21 cellular contexts compared by ENCODE assay signal in the genomic region with DNA sequence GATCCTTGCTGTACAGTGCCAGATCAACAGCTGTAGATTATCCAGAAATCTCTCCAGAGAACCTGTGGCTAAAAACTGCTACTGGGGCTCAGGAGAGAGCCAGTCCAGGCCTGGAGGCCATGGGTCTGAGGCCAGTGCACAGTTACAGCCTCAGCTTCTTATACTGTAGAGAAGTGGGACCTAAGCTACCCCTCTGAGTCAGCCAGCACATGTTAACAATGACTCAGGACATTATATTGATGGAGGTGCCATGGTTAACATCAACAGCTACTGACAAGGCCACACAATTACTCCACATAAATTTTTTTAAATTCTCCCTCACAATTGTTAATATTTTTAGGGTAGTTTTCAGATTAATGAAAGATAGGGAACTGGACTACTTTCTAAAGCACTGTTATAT.
"Had no signal": no experiment of that assay in that cellular context is flagged by ENCODE, and none has a peak within 500 bp of the region (broad histone marks: within the 10 kb centered on the region; RNA-seq: fewer than 3 reads in every experiment).

No MANE protein-coding gene starts in this region.

- H3K27me3 Mint-ChIP-seq: dendritic cell treated with granulocyte-macrophage colony-stimulating factor and Interleukin-4, amounts not matched to agents 40 ng/mL and 50 ng/mL, for 4 days; stimulated activated naive CD8-positive, alpha-beta T cell treated with anti-CD3 and anti-CD28 coated beads, Interleukin-15, amount 100 ng/mL, for 72 hours had no signal

- DNase-seq: effector memory CD8-positive, alpha-beta T cell; glutamatergic neuron; immature natural killer cell; left cardiac atrium; naive thymus-derived CD8-positive, alpha-beta T cell; psoas muscle; retina; right lobe of liver; spleen; stimulated activated CD4-positive, alpha-beta T cell treated with anti-CD3 and anti-CD28 coated beads, Interleukin-15, amount 100 ng/mL, for 24 hours; stimulated activated CD4-positive, alpha-beta T cell treated with anti-CD3 and anti-CD28 coated beads, Interleukin-1b, Interleukin-23, amount 100 ng/mL, for 48 hours; stimulated activated CD4-positive, alpha-beta T cell treated with anti-CD3 and anti-CD28 coated beads, Interleukin-4, amount 100 ng/mL, for 24 hours; stimulated activated naive B cell treated with anti-CD40 and anti-IgM and Interleukin-4, amounts not matched to agents 10 μg/mL and 1 μg/mL and 100 μg/mL, for 72 hours; stimulated activated naive CD8-positive, alpha-beta T cell treated with anti-CD3 and anti-CD28 coated beads, Interleukin-15, amount 100 ng/mL, for 72 hours; testis had no signal

- H3K36me3 Mint-ChIP-seq: immature natural killer cell; stimulated activated naive B cell treated with anti-CD40 and anti-IgM and Interleukin-4, amounts not matched to agents 10 μg/mL and 1 μg/mL and 100 μg/mL, for 72 hours had no signal

- H3K4me1 Mint-ChIP-seq: immature natural killer cell; naive thymus-derived CD8-positive, alpha-beta T cell; stimulated activated naive B cell treated with anti-CD40 and anti-IgM and Interleukin-4, amounts not matched to agents 10 μg/mL and 1 μg/mL and 100 μg/mL, for 72 hours; stimulated activated naive CD8-positive, alpha-beta T cell treated with anti-CD3 and anti-CD28 coated beads, Interleukin-15, amount 100 ng/mL, for 72 hours had no signal

- H3K4me1 ChIP-seq: esophagus muscularis mucosa, gastroesophageal sphincter, psoas muscle, spleen, testis, tibial nerve had no signal

- H3K9me3 Mint-ChIP-seq: effector memory CD8-positive, alpha-beta T cell; immature natural killer cell had no signal

- ATAC-seq: effector memory CD8-positive, alpha-beta T cell; gastroesophageal sphincter; left cardiac atrium; naive thymus-derived CD8-positive, alpha-beta T cell; psoas muscle; right lobe of liver; stimulated activated naive B cell treated with anti-CD40 and anti-IgM and Interleukin-4, amounts not matched to agents 10 μg/mL and 1 μg/mL and 100 μg/mL, for 72 hours; stimulated activated naive CD8-positive, alpha-beta T cell treated with anti-CD3 and anti-CD28 coated beads, Interleukin-15, amount 100 ng/mL, for 72 hours had no signal

- H3K4me3 ChIP-seq: esophagus muscularis mucosa, gastroesophageal sphincter, psoas muscle, right lobe of liver, spleen, testis, tibial nerve had no signal

- H3K9me3 ChIP-seq: esophagus muscularis mucosa, neutrophil, psoas muscle, right lobe of liver, testis had no signal

- H3K36me3 ChIP-seq: esophagus muscularis mucosa, gastroesophageal sphincter, neutrophil, right lobe of liver, spleen, tibial nerve had no signal

- H3K27me3 ChIP-seq: esophagus muscularis mucosa, gastroesophageal sphincter, neutrophil, right lobe of liver, spleen, testis, tibial nerve had no signal

- H3K27ac Mint-ChIP-seq: dendritic cell treated with granulocyte-macrophage colony-stimulating factor and Interleukin-4, amounts not matched to agents 40 ng/mL and 50 ng/mL, for 4 days; effector memory CD8-positive, alpha-beta T cell; immature natural killer cell; naive thymus-derived CD8-positive, alpha-beta T cell; stimulated activated naive B cell treated with anti-CD40 and anti-IgM and Interleukin-4, amounts not matched to agents 10 μg/mL and 1 μg/mL and 100 μg/mL, for 72 hours; stimulated activated naive CD8-positive, alpha-beta T cell treated with anti-CD3 and anti-CD28 coated beads, Interleukin-15, amount 100 ng/mL, for 72 hours had no signal

- H3K27ac ChIP-seq: epithelial cell of prostate, esophagus muscularis mucosa, gastroesophageal sphincter, neutrophil, psoas muscle, right lobe of liver, spleen, testis, tibial nerve had no signal

- H3K4me3 Mint-ChIP-seq: dendritic cell treated with granulocyte-macrophage colony-stimulating factor and Interleukin-4, amounts not matched to agents 40 ng/mL and 50 ng/mL, for 4 days; effector memory CD8-positive, alpha-beta T cell; immature natural killer cell; naive thymus-derived CD8-positive, alpha-beta T cell; stimulated activated naive B cell treated with anti-CD40 and anti-IgM and Interleukin-4, amounts not matched to agents 10 μg/mL and 1 μg/mL and 100 μg/mL, for 72 hours; stimulated activated naive CD8-positive, alpha-beta T cell treated with anti-CD3 and anti-CD28 coated beads, Interleukin-15, amount 100 ng/mL, for 72 hours had no signal
